ENCODE assay signal across 8 cellular contexts in genomic region chrY:13435968-13436937, GRCh38. TPM values are rescaled to one million over a fixed set of nuclear protein-coding genes. Genes with fewer than 3 reads are reported as not detected.
DNase-seq lines count a peak whose midpoint lies in the region; ATAC-seq and TF ChIP-seq lines count a peak whose summit lies in the region.

No MANE protein-coding gene starts in this region.

- H3K4me1 Mint-ChIP-seq in activated naive CD8-positive, alpha-beta T cell treated with anti-CD3 and anti-CD28 coated beads, Interleukin-2, amount 50 U/mL, for 24 hours, result peaks cover 48% of the 10 kb centered on the region

- TF ChIP-seq POLR2A in uterus (IDR thresholded peaks at IDR 0.05), result no peak

- H3K4me3 Mint-ChIP-seq in activated naive CD8-positive, alpha-beta T cell treated with anti-CD3 and anti-CD28 coated beads, Interleukin-2, amount 50 U/mL, for 24 hours, result peak overlapping the region; percentile 97

- peaks cover 12% of the 10 kb centered on the region for H3K9me3 Mint-ChIP-seq in activated naive CD8-positive, alpha-beta T cell treated with anti-CD3 and anti-CD28 coated beads, Interleukin-2, amount 50 U/mL, for 24 hours

- H3K36me3 ChIP-seq in uterus, result no peaks in the 10 kb centered on the region

- H3K36me3 Mint-ChIP-seq in activated naive CD8-positive, alpha-beta T cell treated with anti-CD3 and anti-CD28 coated beads, Interleukin-2, amount 50 U/mL, for 24 hours (ENCODE audit: low read depth), result peaks cover 45% of the 10 kb centered on the region

- no peak overlapping the region for H3K27ac ChIP-seq in uterus

- no peaks in the 10 kb centered on the region for H3K27me3 ChIP-seq in uterus

- no peaks in the 10 kb centered on the region for H3K4me1 ChIP-seq in uterus

- DNase-seq in MV-4-11 (lab: John Stamatoyannopoulos, UW) (peak; percentile 5), renal cortical epithelial cell (ENCODE audit: low read depth) (peak; percentile 28), uterus (no peak), ureter (ENCODE audit: low spot score) (no peak), AML-193 (lab: John Stamatoyannopoulos, UW) (no peak)
- peak; percentile 65 for DNase-seq in activated naive CD8-positive, alpha-beta T cell treated with anti-CD3 and anti-CD28 coated beads, Interleukin-2, amount 50 U/mL, for 24 hours

- TF ChIP-seq CTCF in uterus (IDR thresholded peaks at IDR 0.05), result no peak

- H3K27ac Mint-ChIP-seq in activated naive CD8-positive, alpha-beta T cell treated with anti-CD3 and anti-CD28 coated beads, Interleukin-2, amount 50 U/mL, for 24 hours, result peak overlapping the region; percentile 99

- H3K27me3 Mint-ChIP-seq in activated naive CD8-positive, alpha-beta T cell treated with anti-CD3 and anti-CD28 coated beads, Interleukin-2, amount 50 U/mL, for 24 hours, result no peaks in the 10 kb centered on the region

- no peaks in the 10 kb centered on the region for H3K9me3 ChIP-seq in uterus

- H3K4me3 ChIP-seq in uterus, result no peak overlapping the region

- intact Hi-C loops in uterus (cut with DNase I; ENCODE audit: low total_unique reads), result no loop called here

- ATAC-seq in GM19043 (IDR thresholded peaks at IDR 0.05; ENCODE audit: low read depth, unreplicated experiment) (peak; percentile 71), HG02973 (IDR thresholded peaks at IDR 0.05; ENCODE audit: unreplicated experiment) (no peak)
- peak; percentile 96 for ATAC-seq in activated naive CD8-positive, alpha-beta T cell treated with anti-CD3 and anti-CD28 coated beads, Interleukin-2, amount 50 U/mL, for 24 hours

RNA-seq across cellular contexts. Expression of gene UTY, which starts 43.6 kb away (rescaled TPM):
- total RNA-seq in renal cortical epithelial cell (9.7 TPM in 1 of 2 replicates, not detected in the other), uterus (not detected), ureter (not detected)

Comparison
In these comparisons a context has a peak if more than half of its experiments do, and no peak if none do; other contexts are left out.
1. DNase-seq: peak in MV-4-11 (single experiment), activated naive CD8-positive, alpha-beta T cell treated with anti-CD3 and anti-CD28 coated beads, Interleukin-2, amount 50 U/mL, for 24 hours (single experiment) and renal cortical epithelial cell (single experiment); none in uterus (0 of 2), ureter (single experiment) and AML-193 (0 of 2).